ENCODE assay signal across 13 cellular contexts in the genomic region with DNA sequence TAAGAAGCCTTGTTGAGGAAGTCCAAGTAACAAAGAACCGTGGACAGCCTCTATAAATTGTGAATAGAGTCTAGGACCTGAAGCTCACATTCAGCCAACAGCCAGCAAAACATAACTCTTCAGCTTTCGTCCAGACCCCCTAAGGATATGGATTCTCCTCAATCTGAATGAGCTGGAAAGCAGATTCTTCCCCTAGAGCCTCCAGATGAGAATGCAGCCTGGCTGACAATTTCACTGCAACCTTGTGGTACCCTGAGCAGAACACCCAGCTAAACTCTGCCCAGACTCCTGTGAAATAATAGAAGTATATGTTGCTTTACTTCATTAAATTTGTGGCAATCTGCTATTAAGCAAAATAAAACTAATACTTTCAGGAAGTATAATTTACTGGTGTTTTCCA.
"Had no signal": no experiment of that assay in that cellular context is flagged by ENCODE, and none has a peak within 500 bp of the region (broad histone marks: within the 10 kb centered on the region; RNA-seq: fewer than 3 reads in every experiment).

No MANE protein-coding gene starts in this region.

- DNase-seq: activated effector memory CD4-positive, alpha-beta T cell treated with anti-CD3 and anti-CD28 coated beads, Interleukin-2, amount 50 U/mL, for 16 hours; amniotic stem cell; dermis blood vessel endothelial cell; hypothalamus; pancreas; retina; small intestine; T-helper 17 cell had no signal

- H3K27me3 ChIP-seq: pancreas, tibial nerve had no signal

- H3K4me1 ChIP-seq: pancreas, tibial nerve had no signal

- H3K9me3 ChIP-seq: pancreas had no signal

- H3K4me1 Mint-ChIP-seq: brain; stimulated activated memory B cell treated with anti-CD40 and anti-IgM and Interleukin-4, amounts not matched to agents 10 μg/mL and 1 μg/mL and 100 μg/mL, for 72 hours; T-helper 17 cell had no signal

- H3K4me3 ChIP-seq: pancreas, tibial nerve had no signal

- H3K27me3 Mint-ChIP-seq: brain; stimulated activated memory B cell treated with anti-CD40 and anti-IgM and Interleukin-4, amounts not matched to agents 10 μg/mL and 1 μg/mL and 100 μg/mL, for 72 hours; T-helper 17 cell had no signal

- ATAC-seq: activated CD4-positive, CD25-positive, alpha-beta regulatory T cell treated with anti-CD3 and anti-CD28 coated beads, Interleukin-2, amount 50 U/mL, for 24 hours; activated naive CD4-positive, alpha-beta T cell treated with anti-CD3 and anti-CD28 coated beads, Interleukin-2, amount 50 U/mL, for 72 hours; pancreas; stimulated activated memory B cell treated with anti-CD40 and anti-IgM and Interleukin-4, amounts not matched to agents 10 μg/mL and 1 μg/mL and 100 μg/mL, for 72 hours; T-helper 17 cell had no signal

- H3K36me3 Mint-ChIP-seq: activated naive CD4-positive, alpha-beta T cell treated with anti-CD3 and anti-CD28 coated beads, Interleukin-2, amount 50 U/mL, for 72 hours; brain; stimulated activated memory B cell treated with anti-CD40 and anti-IgM and Interleukin-4, amounts not matched to agents 10 μg/mL and 1 μg/mL and 100 μg/mL, for 72 hours had no signal

- H3K36me3 ChIP-seq: pancreas, tibial nerve had no signal

- H3K27ac ChIP-seq: pancreas, tibial nerve had no signal

- H3K9me3 Mint-ChIP-seq: brain had no signal

- H3K27ac Mint-ChIP-seq: activated naive CD4-positive, alpha-beta T cell treated with anti-CD3 and anti-CD28 coated beads, Interleukin-2, amount 50 U/mL, for 72 hours; brain; stimulated activated memory B cell treated with anti-CD40 and anti-IgM and Interleukin-4, amounts not matched to agents 10 μg/mL and 1 μg/mL and 100 μg/mL, for 72 hours; T-helper 17 cell had no signal

- H3K4me3 Mint-ChIP-seq: brain; stimulated activated memory B cell treated with anti-CD40 and anti-IgM and Interleukin-4, amounts not matched to agents 10 μg/mL and 1 μg/mL and 100 μg/mL, for 72 hours; T-helper 17 cell had no signal
